In the genomic region with DNA sequence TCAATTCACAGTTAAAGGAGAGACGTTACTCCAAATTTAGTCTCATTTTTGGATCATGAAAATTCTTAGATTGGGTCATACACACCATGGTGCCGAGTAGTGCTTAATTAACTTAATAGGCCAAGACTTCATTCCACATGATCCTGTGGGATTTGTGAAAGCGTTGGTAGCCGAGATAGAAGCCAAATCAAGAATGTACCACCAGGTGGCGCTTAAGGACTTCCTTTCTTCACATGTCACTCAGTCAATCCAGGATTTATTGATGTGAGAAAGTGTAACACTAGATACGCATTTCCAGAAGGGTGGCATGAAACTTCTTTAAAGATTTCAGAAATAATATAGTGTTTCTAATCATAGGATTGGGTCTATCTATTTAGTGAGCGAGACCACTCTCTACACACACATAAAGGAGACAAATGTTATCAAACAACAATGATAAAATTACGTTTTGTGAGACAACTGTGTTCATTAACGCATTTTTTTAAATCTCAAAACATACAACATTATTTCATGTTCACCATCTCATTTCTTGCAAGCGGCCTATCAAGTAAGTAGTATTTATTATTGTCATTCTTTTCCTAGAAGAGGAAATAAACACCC, we compare ENCODE assay signal across 8 cellular contexts.
DNase-seq lines count a peak whose midpoint lies in the region; ATAC-seq and TF ChIP-seq lines count a peak whose summit lies in the region.

No MANE protein-coding gene starts in this region.

- H3K27ac Mint-ChIP-seq in Caco-2 (ENCODE audit: unreplicated experiment) = no peak overlapping the region

- peak; percentile 60 to 65 for DNase-seq in Caco-2
- DNase-seq in NCI-H345 treated with DMSO at 0.1 percent for 48 hours (lab: John Stamatoyannopoulos, UW; ENCODE audit: unreplicated experiment) = peak; percentile 65
- peak in 47 of 58 donors; percentile 1 to 71 (median 26) for DNase-seq in anterior cingulate cortex (lab: John Stamatoyannopoulos, UW)
- peak; percentile 91 for DNase-seq in inferior parietal cortex (ENCODE audit: extremely low spot score)
- peak; percentile 10 for DNase-seq in stromal cell of bone marrow (ENCODE audit: low read depth)
- DNase-seq in T-helper 9 cell = no peak

- ATAC-seq in GM18520 (IDR thresholded peaks at IDR 0.05; ENCODE audit: unreplicated experiment) (peak; percentile 70), HG03139 (IDR thresholded peaks at IDR 0.05; ENCODE audit: unreplicated experiment) (peak; percentile 76)

- POLR2A ChIA-PET in Caco-2 (lab: Charles Lee) = no interaction called here

- H3K4me3 Mint-ChIP-seq in Caco-2 (ENCODE audit: unreplicated experiment) = no peak overlapping the region

- BruUV-seq in Caco-2 (replicated peaks; lab: Mats Ljungman, UMichigan) = no TSS peak

- H3K4me1 Mint-ChIP-seq in Caco-2 (ENCODE audit: low read depth, unreplicated experiment) = no peaks in the 10 kb centered on the region

- no peaks in the 10 kb centered on the region for H3K27me3 ChIP-seq in Caco-2 (replicated peaks; ENCODE audit: control insufficient read depth, insufficient read depth, low read length)

- no peaks in the 10 kb centered on the region for H3K36me3 Mint-ChIP-seq in Caco-2 (ENCODE audit: insufficient read depth, unreplicated experiment)

- CTCF ChIA-PET in Caco-2 (lab: Charles Lee) = no interaction called here

- H3K4me3 ChIP-seq in Caco-2 (ENCODE audit: low read depth, low read length) = no peak overlapping the region

- H3K9me3 ChIP-seq in Caco-2 = no peaks in the 10 kb centered on the region

- H3K9me3 Mint-ChIP-seq in Caco-2 (ENCODE audit: unreplicated experiment) = no peaks in the 10 kb centered on the region

- intact Hi-C loops in Caco-2 (cut with micrococcal nuclease; ENCODE audit: unreplicated experiment) = loop anchor here (1.0 to 5.0 kb wide), 2 partner anchors 220 to 715 kb away; no protein-coding TSS in a partner anchor

- no peaks in the 10 kb centered on the region for H3K4me1 ChIP-seq in Caco-2

- peaks cover 4% of the 10 kb centered on the region for H3K27me3 Mint-ChIP-seq in Caco-2 (ENCODE audit: insufficient read depth, unreplicated experiment)

- H3K36me3 ChIP-seq in Caco-2 (ENCODE audit: control insufficient read depth, insufficient read depth, low read length) = no peaks in the 10 kb centered on the region

- peak; percentile 55 to 69 for TF ChIP-seq CTCF in Caco-2 (IDR thresholded peaks at IDR 0.05; ENCODE audit: insufficient read depth in 1 of 2, low read depth in 1 of 2, low read length in 1 of 2, severe bottlenecking in 1 of 2, unreplicated experiment in 1 of 2)
